Comparison of ENCODE assay signal across 9 cellular contexts in genomic region chr1:77412069-77412793, GRCh38.
DNase-seq lines count a peak whose midpoint lies in the region; ATAC-seq and TF ChIP-seq lines count a peak whose summit lies in the region.
"Had no signal": no experiment of that assay in that cellular context is flagged by ENCODE, and none has a peak within 500 bp of the region (broad histone marks: within the 10 kb centered on the region; RNA-seq: fewer than 3 reads in every experiment).

No MANE protein-coding gene starts in this region.

- DNase-seq in DMS153 treated with DMSO at 0.1 percent for 48 hours (lab: John Stamatoyannopoulos, UW; ENCODE audit: unreplicated experiment) (peak; percentile 1), LoVo (ENCODE audit: low spot score) (peak; percentile 79), amniotic epithelial cell (ENCODE audit: low read depth) (peak; percentile 49), mesenchymal stem cell (peak; percentile 18), NCI-H2171 treated with DMSO at 0.1 percent for 48 hours (lab: John Stamatoyannopoulos, UW) (no peak), GM10248 (ENCODE audit: extremely low spot score) (no peak), suprapubic skin (ENCODE audit: low spot score in 2 of 2) (no peak)
- no peak for DNase-seq in activated CD8-positive, alpha-beta memory T cell treated with anti-CD3 and anti-CD28 coated beads, Interleukin-2, amount 10 ng/mL, durations not matched to agents 7 days and 5 days
- DNase-seq: posterior cingulate gyrus had no signal

- peak overlapping the region in 1 of 2 experiments; percentile 11 for H3K18ac ChIP-seq in mesenchymal stem cell (ENCODE audit: low read depth in 1 of 2, low read length in 2 of 2)

- H3K9me3 ChIP-seq in mesenchymal stem cell (ENCODE audit: control insufficient read depth, low read length) (no peaks in the 10 kb centered on the region), suprapubic skin (no peaks in the 10 kb centered on the region)

- peak overlapping the region; percentile 5 for H2AK5ac ChIP-seq in mesenchymal stem cell (ENCODE audit: low read length, severe bottlenecking)

- H3K14ac ChIP-seq in mesenchymal stem cell (ENCODE audit: low read length in 2 of 2), result peak overlapping the region in 1 of 2 experiments; percentile 26

- H3K4me1 ChIP-seq in mesenchymal stem cell (ENCODE audit: control insufficient read depth, insufficient read depth, low read depth, low read length), result peaks cover 4% of the 10 kb centered on the region
- H3K4me1 ChIP-seq in suprapubic skin, result no peaks in the 10 kb centered on the region

- H4K8ac ChIP-seq in mesenchymal stem cell (ENCODE audit: low read length), result no peak overlapping the region

- TF ChIP-seq EP300 in suprapubic skin (IDR thresholded peaks at IDR 0.05), result no peak

- no peak overlapping the region for H2BK12ac ChIP-seq in mesenchymal stem cell (ENCODE audit: low read length in 2 of 2)

- H3K27me3 Mint-ChIP-seq in activated CD8-positive, alpha-beta memory T cell treated with anti-CD3 and anti-CD28 coated beads, Interleukin-2, amount 10 ng/mL, durations not matched to agents 7 days and 5 days, result peaks cover 3% of the 10 kb centered on the region

- H3K4me3 ChIP-seq in mesenchymal stem cell (ENCODE audit: insufficient read depth in 1 of 2, low read depth in 1 of 2, low read length in 2 of 2) (no peak overlapping the region), suprapubic skin (no peak overlapping the region)

- POLR2A ChIA-PET in GM10248 (lab: Yijun Ruan, JAX), result no interaction called here

- H3K4me2 ChIP-seq in mesenchymal stem cell (ENCODE audit: low read length, poor library complexity, severe bottlenecking), result no peak overlapping the region

- H3K27me3 ChIP-seq in mesenchymal stem cell (ENCODE audit: control insufficient read depth in 1 of 2, insufficient read depth in 1 of 2, low read length in 2 of 2) (no peaks in the 10 kb centered on the region), suprapubic skin (no peaks in the 10 kb centered on the region)

- no peak overlapping the region for H3K27ac Mint-ChIP-seq in activated CD8-positive, alpha-beta memory T cell treated with anti-CD3 and anti-CD28 coated beads, Interleukin-2, amount 10 ng/mL, durations not matched to agents 7 days and 5 days

- no peak overlapping the region for H2BK15ac ChIP-seq in mesenchymal stem cell (ENCODE audit: low read depth, poor library complexity, severe bottlenecking)

- no peak overlapping the region for H3K23ac ChIP-seq in mesenchymal stem cell (ENCODE audit: low read length in 2 of 2)

- CTCF ChIA-PET in activated CD8-positive, alpha-beta memory T cell treated with anti-CD3 and anti-CD28 coated beads, Interleukin-2, amount 10 ng/mL, durations not matched to agents 7 days and 5 days (lab: Charles Lee), result no interaction called here
- CTCF ChIA-PET in GM10248 (lab: Yijun Ruan, JAX), result no interaction called here

- TF ChIP-seq CTCF in GM10248 (IDR thresholded peaks at IDR 0.05; ENCODE audit: control extremely low read depth, extremely low read depth, low read depth, missing control alignments) (no peak), suprapubic skin (IDR thresholded peaks at IDR 0.05) (no peak)

- H3K4me3 Mint-ChIP-seq in activated CD8-positive, alpha-beta memory T cell treated with anti-CD3 and anti-CD28 coated beads, Interleukin-2, amount 10 ng/mL, durations not matched to agents 7 days and 5 days, result no peak overlapping the region

- no peak for TF ChIP-seq POLR2A in suprapubic skin (IDR thresholded peaks at IDR 0.05)

- peaks cover 5% of the 10 kb centered on the region for H3K4me1 Mint-ChIP-seq in activated CD8-positive, alpha-beta memory T cell treated with anti-CD3 and anti-CD28 coated beads, Interleukin-2, amount 10 ng/mL, durations not matched to agents 7 days and 5 days

- no peak overlapping the region for H2AFZ ChIP-seq in mesenchymal stem cell (ENCODE audit: low read depth, low read length)

- no peak overlapping the region for H3K9ac ChIP-seq in mesenchymal stem cell (ENCODE audit: low read length)

- WGBS in mesenchymal stem cell, result 91% methylated on average over 8 of the region's 9 CpGs
- 74% methylated on average over 8 of the region's 9 CpGs for WGBS in suprapubic skin

- no peak overlapping the region for H2BK120ac ChIP-seq in mesenchymal stem cell (ENCODE audit: low read depth, low read length)

- no peaks in the 10 kb centered on the region for H3K9me3 Mint-ChIP-seq in activated CD8-positive, alpha-beta memory T cell treated with anti-CD3 and anti-CD28 coated beads, Interleukin-2, amount 10 ng/mL, durations not matched to agents 7 days and 5 days (ENCODE audit: low read depth)

- peaks cover 0 to 8% of the 10 kb centered on the region in 2 experiments for H3K36me3 ChIP-seq in mesenchymal stem cell (ENCODE audit: control insufficient read depth in 1 of 2, insufficient read depth in 2 of 2, low read depth in 1 of 2, low read length in 2 of 2)
- H3K36me3 ChIP-seq in suprapubic skin, result no peaks in the 10 kb centered on the region

- H3K27ac ChIP-seq in mesenchymal stem cell (ENCODE audit: low read length, poor library complexity, severe bottlenecking) (peak overlapping the region; percentile 62), suprapubic skin (no peak overlapping the region)

- H3K36me3 Mint-ChIP-seq in activated CD8-positive, alpha-beta memory T cell treated with anti-CD3 and anti-CD28 coated beads, Interleukin-2, amount 10 ng/mL, durations not matched to agents 7 days and 5 days, result no peaks in the 10 kb centered on the region

- no peak overlapping the region for H3K4ac ChIP-seq in mesenchymal stem cell (ENCODE audit: low read depth in 1 of 2, low read length in 2 of 2)

- ATAC-seq in activated CD8-positive, alpha-beta memory T cell treated with anti-CD3 and anti-CD28 coated beads, Interleukin-2, amount 10 ng/mL, durations not matched to agents 7 days and 5 days, result no peak

- H4K91ac ChIP-seq in mesenchymal stem cell (ENCODE audit: low read length), result no peak overlapping the region

- no peak overlapping the region for H2BK5ac ChIP-seq in mesenchymal stem cell (ENCODE audit: low read depth, low read length, poor library complexity, severe bottlenecking)

- H3K79me1 ChIP-seq in mesenchymal stem cell (replicated peaks; ENCODE audit: low read length, poor library complexity, severe bottlenecking), result peaks cover 17% of the 10 kb centered on the region

Comparison
In these comparisons a context has a peak if more than half of its experiments do, and no peak if none do; other contexts are left out.
1. DNase-seq: peak in DMS153 treated with DMSO at 0.1 percent for 48 hours (single experiment), LoVo (single experiment), amniotic epithelial cell (single experiment) and mesenchymal stem cell (single experiment); none in NCI-H2171 treated with DMSO at 0.1 percent for 48 hours (single experiment), activated CD8-positive, alpha-beta memory T cell treated with anti-CD3 and anti-CD28 coated beads, Interleukin-2, amount 10 ng/mL, durations not matched to agents 7 days and 5 days (single experiment), GM10248 (single experiment) and suprapubic skin (0 of 2).